ENCODE assay signal across 23 cellular contexts in genomic region chr7:21640150-21640549, GRCh38.
DNase-seq lines count a peak whose midpoint lies in the region; ATAC-seq, FAIRE-seq and TF ChIP-seq lines count a peak whose summit lies in the region.
"Had no signal": no experiment of that assay in that cellular context is flagged by ENCODE, and none has a peak within 500 bp of the region (broad histone marks: within the 10 kb centered on the region; RNA-seq: fewer than 3 reads in every experiment).

No MANE protein-coding gene starts in this region.

- ATAC-seq in HG02981 (IDR thresholded peaks at IDR 0.05; ENCODE audit: unreplicated experiment) (no peak), HG03135 (IDR thresholded peaks at IDR 0.05; ENCODE audit: unreplicated experiment) (no peak), GM21529 (IDR thresholded peaks at IDR 0.05; ENCODE audit: unreplicated experiment) (no peak)
- ATAC-seq: CD8-positive, alpha-beta T cell; Panc1 had no signal

- no peaks in the 10 kb centered on the region for H3K27me3 ChIP-seq in bronchial epithelial cell (ENCODE audit: control insufficient read depth, insufficient read depth, low read length)

- FAIRE-seq in bronchial epithelial cell (lab: Jason Lieb, UNC), result no peak
- FAIRE-seq: GM12892, GM19239, H54, HTR-8/SVneo had no signal

- TF ChIP-seq CTCF in bronchial epithelial cell (IDR thresholded peaks at IDR 0.05; ENCODE audit: insufficient read depth, low read length, severe bottlenecking), result no peak

- peak; percentile 20 for DNase-seq in EL
- DNase-seq in M059J (ENCODE audit: low read depth), result peak; percentile 64
- peak; percentile 42 for DNase-seq in NCI-H748 (lab: John Stamatoyannopoulos, UW; ENCODE audit: unreplicated experiment)
- DNase-seq in bronchial epithelial cell (ENCODE audit: low read depth), result peak; percentile 15
- no peak for DNase-seq in HUDEP-2 (lab: John Stamatoyannopoulos, UW; ENCODE audit: unreplicated experiment in 76 of 76)
- DNase-seq: Caco-2; CD8-positive, alpha-beta T cell; KBM-7; MM.1S; NCI-H187 treated with DMSO at 0.1 percent for 48 hours; NCI-H2171; NCI-H226; NCI-H510A; NCI-H774; SHP77 treated with DMSO at 0.1 percent for 48 hours had no signal

- H3K4me3 ChIP-seq in bronchial epithelial cell (ENCODE audit: low read depth, low read length), result no peak overlapping the region

- no peaks in the 10 kb centered on the region for H3K36me3 ChIP-seq in bronchial epithelial cell (ENCODE audit: control insufficient read depth, insufficient read depth, low read length)

Comparison
In these comparisons a context has a peak if more than half of its experiments do, and no peak if none do; other contexts are left out.
1. DNase-seq: peak in EL (single experiment), M059J (single experiment), NCI-H748 (single experiment) and bronchial epithelial cell (single experiment); none in HUDEP-2 (0 of 76).